In the genomic region with DNA sequence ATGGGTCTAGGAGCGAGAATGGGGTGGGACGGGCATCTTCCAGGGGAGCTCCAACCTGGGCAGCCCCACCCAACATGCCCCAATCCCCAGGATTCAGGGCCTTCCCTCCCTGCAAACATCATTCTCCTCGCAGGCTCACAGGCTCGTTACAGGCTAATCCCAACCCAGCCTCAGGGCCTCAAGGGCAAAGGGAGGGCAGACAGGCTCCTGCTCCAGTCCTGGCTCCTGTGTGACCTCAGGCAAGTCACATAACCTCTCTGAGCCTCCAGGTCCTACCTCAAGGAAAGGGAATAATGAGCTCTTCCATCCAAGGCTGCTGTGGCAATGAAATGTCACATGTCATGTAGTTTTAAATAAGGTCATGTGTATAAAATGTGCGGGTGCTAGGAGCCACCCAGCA, we compare ENCODE assay signal across 13 cellular contexts.
DNase-seq lines count a peak whose midpoint lies in the region; ATAC-seq, FAIRE-seq and TF ChIP-seq lines count a peak whose summit lies in the region.
"Had no signal": no experiment of that assay in that cellular context is flagged by ENCODE, and none has a peak within 500 bp of the region (broad histone marks: within the 10 kb centered on the region; RNA-seq: fewer than 3 reads in every experiment).

No MANE protein-coding gene starts in this region.

- no peak overlapping the region for H3K14ac ChIP-seq in IMR-90 (replicated peaks; ENCODE audit: low read depth, low read length)

- H3K4me2 ChIP-seq in IMR-90 (ENCODE audit: low read depth, low read length) = no peak overlapping the region
- H3K4me2 ChIP-seq: KMS-11 had no signal

- no peak overlapping the region for H3K4me3 Mint-ChIP-seq in activated naive CD4-positive, alpha-beta T cell treated with anti-CD3 and anti-CD28 coated beads, Interleukin-2, amount 50 U/mL, for 24 hours
- H3K4me3 Mint-ChIP-seq in activated naive CD4-positive, alpha-beta T cell treated with anti-CD3 and anti-CD28 coated beads for 36 hours = no peak overlapping the region
- peak overlapping the region in 1 of 2 donors; percentile 53 for H3K4me3 Mint-ChIP-seq in effector memory CD8-positive, alpha-beta T cell

- no peaks in the 10 kb centered on the region for H3K36me3 ChIP-seq in IMR-90 (ENCODE audit: control insufficient read depth, insufficient read depth, low read length)
- H3K36me3 ChIP-seq: SJCRH30 had no signal

- no peaks in the 10 kb centered on the region for H3K79me1 ChIP-seq in IMR-90 (ENCODE audit: low read depth in 1 of 2, low read length in 2 of 2)

- peaks cover 33% of the 10 kb centered on the region for H3K27me3 ChIP-seq in IMR-90 (ENCODE audit: control insufficient read depth, insufficient read depth, low read length)

- H2BK15ac ChIP-seq in IMR-90 (ENCODE audit: low read depth, low read length) = no peak overlapping the region

- H2BK20ac ChIP-seq in IMR-90 (ENCODE audit: low read depth, low read length) = no peak overlapping the region

- no peak overlapping the region for H3K18ac ChIP-seq in IMR-90 (ENCODE audit: low read depth, low read length)

- no peaks in the 10 kb centered on the region for H3K4me1 ChIP-seq in IMR-90 (ENCODE audit: control insufficient read depth, insufficient read depth, low read length)
- H3K4me1 ChIP-seq: SJCRH30 had no signal

- H3K9me3 ChIP-seq in IMR-90 (ENCODE audit: control insufficient read depth, insufficient read depth, low read length) = no peaks in the 10 kb centered on the region
- H3K9me3 ChIP-seq: SJCRH30 had no signal

- H2BK120ac ChIP-seq in IMR-90 (ENCODE audit: low read depth, low read length) = no peak overlapping the region

- no peak overlapping the region for H2BK5ac ChIP-seq in IMR-90 (ENCODE audit: low read depth, low read length, poor library complexity, severe bottlenecking)

- H2AK5ac ChIP-seq in IMR-90 (ENCODE audit: low read depth, low read length) = no peak overlapping the region

- BruUV-seq in IMR-90 (replicated peaks; lab: Mats Ljungman, UMichigan) = no TSS peak

- no peaks in the 10 kb centered on the region for H3K9me3 Mint-ChIP-seq in activated naive CD4-positive, alpha-beta T cell treated with anti-CD3 and anti-CD28 coated beads, Interleukin-2, amount 50 U/mL, for 24 hours
- H3K9me3 Mint-ChIP-seq in activated naive CD4-positive, alpha-beta T cell treated with anti-CD3 and anti-CD28 coated beads for 36 hours = no peaks in the 10 kb centered on the region
- H3K9me3 Mint-ChIP-seq in effector memory CD8-positive, alpha-beta T cell = no peaks in the 10 kb centered on the region

- intact Hi-C loops in activated naive CD4-positive, alpha-beta T cell treated with anti-CD3 and anti-CD28 coated beads for 36 hours (cut with micrococcal nuclease) = loop anchor here (1.0 to 2.0 kb wide), 2 partner anchors 185 to 241 kb away; no protein-coding TSS in a partner anchor
- intact Hi-C loops in IMR-90 (cut with micrococcal nuclease) = no loop called here

- H3K4me1 Mint-ChIP-seq in activated naive CD4-positive, alpha-beta T cell treated with anti-CD3 and anti-CD28 coated beads, Interleukin-2, amount 50 U/mL, for 24 hours = peaks cover 11% of the 10 kb centered on the region
- H3K4me1 Mint-ChIP-seq in activated naive CD4-positive, alpha-beta T cell treated with anti-CD3 and anti-CD28 coated beads for 36 hours (ENCODE audit: low read depth) = peaks cover 10% of the 10 kb centered on the region
- H3K4me1 Mint-ChIP-seq in effector memory CD8-positive, alpha-beta T cell (ENCODE audit: low read depth in 2 of 2) = peaks cover 13 to 15% of the 10 kb centered on the region in 2 donors

- in situ Hi-C loops in IMR-90 (cut with MboI; ENCODE audit: low sequenced_read_pairs) = no loop called here

- H4K8ac ChIP-seq in IMR-90 (ENCODE audit: low read depth in 2 of 2, low read length in 2 of 2) = no peak overlapping the region

- H4K20me1 ChIP-seq in IMR-90 (ENCODE audit: insufficient read depth, low read length) = no peaks in the 10 kb centered on the region

- H3K4me3 ChIP-seq in IMR-90 (ENCODE audit: insufficient read depth, low read depth, low read length) = no peak overlapping the region
- H3K4me3 ChIP-seq: SJCRH30 had no signal

- peak; percentile 72 for FAIRE-seq in urothelium cell line (lab: Jason Lieb, UNC)

- no peak for DNase-seq in activated naive CD4-positive, alpha-beta T cell treated with anti-CD3 and anti-CD28 coated beads for 36 hours
- DNase-seq in IMR-90 (no peak), urothelium cell line (ENCODE audit: low spot score) (no peak), NCI-H2107 treated with DMSO at 0.1 percent for 48 hours (lab: John Stamatoyannopoulos, UW; ENCODE audit: unreplicated experiment) (no peak)
- no peak for DNase-seq in effector memory CD8-positive, alpha-beta T cell
- DNase-seq: NCI-H2029, NCI-H2171 treated with DMSO at 0.1 percent for 48 hours, NCI-H446 treated with DMSO at 0.1 percent for 48 hours had no signal

- no peak overlapping the region for H3K23ac ChIP-seq in IMR-90 (ENCODE audit: low read depth, low read length)

- no peak overlapping the region for H3K4ac ChIP-seq in IMR-90 (ENCODE audit: low read depth, low read length)

- H3K27ac ChIP-seq in IMR-90 (ENCODE audit: insufficient read depth, low read length) = no peak overlapping the region
- H3K27ac ChIP-seq: KMS-11, RWPE1, SJCRH30 had no signal

- no peak for TF ChIP-seq POLR2A in IMR-90 (IDR thresholded peaks at IDR 0.05; ENCODE audit: low read depth, low read length)

- no peak for TF ChIP-seq RAD21 in IMR-90 (IDR thresholded peaks at IDR 0.05; ENCODE audit: low read length)

- no peak overlapping the region for H4K91ac ChIP-seq in IMR-90 (ENCODE audit: insufficient read depth, low read depth, low read length)

- POLR2A ChIA-PET in IMR-90 (lab: Charles Lee; ENCODE audit: unreplicated experiment) = no interaction called here

- H3K9ac ChIP-seq in IMR-90 (ENCODE audit: low read depth, low read length) = no peak overlapping the region
- H3K9ac ChIP-seq: KMS-11 had no signal

- H3K27me3 Mint-ChIP-seq in activated naive CD4-positive, alpha-beta T cell treated with anti-CD3 and anti-CD28 coated beads, Interleukin-2, amount 50 U/mL, for 24 hours = no peaks in the 10 kb centered on the region
- H3K27me3 Mint-ChIP-seq in activated naive CD4-positive, alpha-beta T cell treated with anti-CD3 and anti-CD28 coated beads for 36 hours (ENCODE audit: low read depth) = no peaks in the 10 kb centered on the region
- H3K27me3 Mint-ChIP-seq in effector memory CD8-positive, alpha-beta T cell = peaks cover 0 to 5% of the 10 kb centered on the region in 2 donors

- TF ChIP-seq CTCF in IMR-90 (conservative IDR thresholded peaks at IDR 0.05; ENCODE audit: low read depth, low read length) = no peak

- peak overlapping the region; percentile 42 for H2AK9ac ChIP-seq in IMR-90 (replicated peaks; ENCODE audit: low read depth, low read length, poor library complexity)

- ATAC-seq in IMR-90 (ENCODE audit: low read depth) = no peak
- no peak for ATAC-seq in effector memory CD8-positive, alpha-beta T cell (replicated peaks)
- ATAC-seq in HG02678 (IDR thresholded peaks at IDR 0.05; ENCODE audit: unreplicated experiment) = no peak

- WGBS in IMR-90 (ENCODE audit: extremely low coverage in 2 of 2, insufficient read length in 1 of 2), 2 experiments = 40% methylated on average over 1 of the region's 5 CpGs; no CpG with 5 or more reads in 1 of the 2 experiments

- H4K5ac ChIP-seq in IMR-90 (ENCODE audit: low read depth, low read length) = no peak overlapping the region

- peak overlapping the region; percentile 29 for H2AFZ ChIP-seq in IMR-90 (replicated peaks; ENCODE audit: low read length, poor library complexity)

- CTCF ChIA-PET in activated naive CD4-positive, alpha-beta T cell treated with anti-CD3 and anti-CD28 coated beads for 36 hours (lab: Charles Lee) = interaction anchor here (0.6 to 2.7 kb wide), 4 partner anchors 112 to 265 kb away, joined by 4 to 13 read pairs (median 6); no protein-coding TSS in a partner anchor
- CTCF ChIA-PET in IMR-90 (lab: Yijun Ruan, JAX) = no interaction called here

- H3K36me3 Mint-ChIP-seq in activated naive CD4-positive, alpha-beta T cell treated with anti-CD3 and anti-CD28 coated beads, Interleukin-2, amount 50 U/mL, for 24 hours = no peaks in the 10 kb centered on the region
- H3K36me3 Mint-ChIP-seq in activated naive CD4-positive, alpha-beta T cell treated with anti-CD3 and anti-CD28 coated beads for 36 hours (ENCODE audit: low read depth) = no peaks in the 10 kb centered on the region
- no peaks in the 10 kb centered on the region for H3K36me3 Mint-ChIP-seq in effector memory CD8-positive, alpha-beta T cell (ENCODE audit: insufficient read depth)

- peak overlapping the region; percentile 65 for H3K27ac Mint-ChIP-seq in activated naive CD4-positive, alpha-beta T cell treated with anti-CD3 and anti-CD28 coated beads, Interleukin-2, amount 50 U/mL, for 24 hours
- H3K27ac Mint-ChIP-seq in activated naive CD4-positive, alpha-beta T cell treated with anti-CD3 and anti-CD28 coated beads for 36 hours = no peak overlapping the region
- H3K27ac Mint-ChIP-seq in effector memory CD8-positive, alpha-beta T cell = peak overlapping the region; percentile 50 to 89

- H3K56ac ChIP-seq in IMR-90 (ENCODE audit: extremely low read depth, insufficient read depth, low read length) = no peak overlapping the region

- no peaks in the 10 kb centered on the region for H3K9me1 ChIP-seq in IMR-90 (ENCODE audit: insufficient read depth, low read length)

- dilution Hi-C loops in IMR-90 (cut with HindIII; ENCODE audit: low sequenced_read_pairs, unreplicated experiment) = no loop called here

TF ChIP-seq in IMR-90, 13 proteins besides CTCF, POLR2A, EP300 and RAD21:
- TF ChIP-seq, protein P1, sequence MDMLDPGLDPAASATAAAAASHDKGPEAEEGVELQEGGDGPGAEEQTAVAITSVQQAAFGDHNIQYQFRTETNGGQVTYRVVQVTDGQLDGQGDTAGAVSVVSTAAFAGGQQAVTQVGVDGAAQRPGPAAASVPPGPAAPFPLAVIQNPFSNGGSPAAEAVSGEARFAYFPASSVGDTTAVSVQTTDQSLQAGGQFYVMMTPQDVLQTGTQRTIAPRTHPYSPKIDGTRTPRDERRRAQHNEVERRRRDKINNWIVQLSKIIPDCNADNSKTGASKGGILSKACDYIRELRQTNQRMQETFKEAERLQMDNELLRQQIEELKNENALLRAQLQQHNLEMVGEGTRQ (IDR thresholded peaks at IDR 0.05; ENCODE audit: low read depth, low read length) = no peak
- TF ChIP-seq, protein P2, sequence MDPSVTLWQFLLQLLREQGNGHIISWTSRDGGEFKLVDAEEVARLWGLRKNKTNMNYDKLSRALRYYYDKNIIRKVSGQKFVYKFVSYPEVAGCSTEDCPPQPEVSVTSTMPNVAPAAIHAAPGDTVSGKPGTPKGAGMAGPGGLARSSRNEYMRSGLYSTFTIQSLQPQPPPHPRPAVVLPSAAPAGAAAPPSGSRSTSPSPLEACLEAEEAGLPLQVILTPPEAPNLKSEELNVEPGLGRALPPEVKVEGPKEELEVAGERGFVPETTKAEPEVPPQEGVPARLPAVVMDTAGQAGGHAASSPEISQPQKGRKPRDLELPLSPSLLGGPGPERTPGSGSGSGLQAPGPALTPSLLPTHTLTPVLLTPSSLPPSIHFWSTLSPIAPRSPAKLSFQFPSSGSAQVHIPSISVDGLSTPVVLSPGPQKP (IDR thresholded peaks at IDR 0.05; ENCODE audit: borderline replicate concordance, low read depth, low read length) = no peak
- TF ChIP-seq MXI1 (IDR thresholded peaks at IDR 0.05; ENCODE audit: borderline replicate concordance, low read depth, low read length) = no peak
- no peak for TF ChIP-seq MAFK (IDR thresholded peaks at IDR 0.05; ENCODE audit: low read depth, low read length)
TF ChIP-seq in IMR-90: peak in this region for 0.
